ENCODE assay signal across 10 cellular contexts in genomic region chr5:169647566-169647965, GRCh38. TPM values are rescaled to one million over a fixed set of nuclear protein-coding genes. Genes with fewer than 3 reads are reported as not detected.
DNase-seq lines count a peak whose midpoint lies in the region; ATAC-seq, FAIRE-seq and TF ChIP-seq lines count a peak whose summit lies in the region.
"Had no signal": no experiment of that assay in that cellular context is flagged by ENCODE, and none has a peak within 500 bp of the region (broad histone marks: within the 10 kb centered on the region; RNA-seq: fewer than 3 reads in every experiment).

No MANE protein-coding gene starts in this region.

- peaks cover 5% of the 10 kb centered on the region for H3K36me3 ChIP-seq in CD4-positive, CD25-positive, alpha-beta regulatory T cell (ENCODE audit: control insufficient read depth, insufficient read depth, low read length)
- no peaks in the 10 kb centered on the region for H3K36me3 ChIP-seq in effector memory CD4-positive, alpha-beta T cell (ENCODE audit: control insufficient read depth, insufficient read depth, low read length)
- H3K36me3 ChIP-seq: heart left ventricle had no signal

- no peak overlapping the region for H3K27ac ChIP-seq in CD4-positive, CD25-positive, alpha-beta regulatory T cell (ENCODE audit: insufficient read depth, low read length, poor library complexity, severe bottlenecking)
- no peak overlapping the region for H3K27ac ChIP-seq in effector memory CD4-positive, alpha-beta T cell (ENCODE audit: insufficient read depth, low read length, poor library complexity, severe bottlenecking)

- H3K4me1 Mint-ChIP-seq in CD4-positive, CD25-positive, alpha-beta regulatory T cell: peaks cover 19 to 95% (median 83%) of the 10 kb centered on the region in 4 donors

- no peaks in the 10 kb centered on the region for H3K9me3 Mint-ChIP-seq in CD4-positive, CD25-positive, alpha-beta regulatory T cell
- H3K9me3 Mint-ChIP-seq in activated naive CD4-positive, alpha-beta T cell treated with anti-CD3 and anti-CD28 coated beads, Interleukin-2, amount 50 U/mL, for 72 hours: peaks cover 0 to 4% of the 10 kb centered on the region in 2 donors

- no peak for ATAC-seq in CD4-positive, CD25-positive, alpha-beta regulatory T cell (ENCODE audit: low read depth in 2 of 2)
- ATAC-seq in GM19467 (IDR thresholded peaks at IDR 0.05; ENCODE audit: unreplicated experiment) (peak; percentile 45), HG03442 (IDR thresholded peaks at IDR 0.05; ENCODE audit: unreplicated experiment) (peak; percentile 34), GM18519 (IDR thresholded peaks at IDR 0.05; ENCODE audit: low FRiP score, unreplicated experiment) (no peak)
- no peak for ATAC-seq in activated naive CD4-positive, alpha-beta T cell treated with anti-CD3 and anti-CD28 coated beads, Interleukin-2, amount 50 U/mL, for 72 hours

- peak overlapping the region; percentile 84 to 93 (median 88) for H3K27ac Mint-ChIP-seq in CD4-positive, CD25-positive, alpha-beta regulatory T cell
- H3K27ac Mint-ChIP-seq in activated naive CD4-positive, alpha-beta T cell treated with anti-CD3 and anti-CD28 coated beads, Interleukin-2, amount 50 U/mL, for 72 hours: peak overlapping the region; percentile 26 to 50

- no peak for TF ChIP-seq POLR2A in H54 (IDR thresholded peaks at IDR 0.05; ENCODE audit: low read depth, low read length)

- H3K36me3 Mint-ChIP-seq in CD4-positive, CD25-positive, alpha-beta regulatory T cell: peaks cover 60% of the 10 kb centered on the region
- peaks cover 5 to 56% of the 10 kb centered on the region in 2 donors for H3K36me3 Mint-ChIP-seq in activated naive CD4-positive, alpha-beta T cell treated with anti-CD3 and anti-CD28 coated beads, Interleukin-2, amount 50 U/mL, for 72 hours

- no peak overlapping the region for H3K4me3 ChIP-seq in CD4-positive, CD25-positive, alpha-beta regulatory T cell (ENCODE audit: low read depth, low read length)
- H3K4me3 ChIP-seq in effector memory CD4-positive, alpha-beta T cell (ENCODE audit: insufficient read depth, low read depth, low read length, poor library complexity, severe bottlenecking): no peak overlapping the region

- peak in 1 of 3 donors; percentile 30 for DNase-seq in CD4-positive, CD25-positive, alpha-beta regulatory T cell
- no peak for DNase-seq in activated naive CD4-positive, alpha-beta T cell treated with anti-CD3 and anti-CD28 coated beads, Interleukin-2, amount 50 U/mL, for 72 hours (ENCODE audit: low spot score in 2 of 2)
- no peak for DNase-seq in KG1 (lab: John Stamatoyannopoulos, UW)
- no peak for DNase-seq in H54 (ENCODE audit: insufficient read length, low spot score)
- no peak for DNase-seq in effector memory CD4-positive, alpha-beta T cell
- DNase-seq: DMS153, heart left ventricle had no signal

- H3K4me1 ChIP-seq in CD4-positive, CD25-positive, alpha-beta regulatory T cell (ENCODE audit: control insufficient read depth, insufficient read depth, low read length, poor library complexity, severe bottlenecking): peaks cover 62% of the 10 kb centered on the region
- peaks cover 53% of the 10 kb centered on the region for H3K4me1 ChIP-seq in effector memory CD4-positive, alpha-beta T cell (ENCODE audit: control insufficient read depth, insufficient read depth, low read length, poor library complexity, severe bottlenecking)

- no peaks in the 10 kb centered on the region for H3K9me3 ChIP-seq in CD4-positive, CD25-positive, alpha-beta regulatory T cell (ENCODE audit: control insufficient read depth in 2 of 2, low read length in 2 of 2)
- H3K9me3 ChIP-seq in effector memory CD4-positive, alpha-beta T cell (ENCODE audit: control insufficient read depth, low read length): no peaks in the 10 kb centered on the region
- H3K9me3 ChIP-seq: heart left ventricle had no signal

- FAIRE-seq in H54 (lab: Jason Lieb, UNC): no peak

- H3K27me3 Mint-ChIP-seq in CD4-positive, CD25-positive, alpha-beta regulatory T cell: no peaks in the 10 kb centered on the region

- peak overlapping the region; percentile 10 to 78 (median 60) for H3K4me3 Mint-ChIP-seq in CD4-positive, CD25-positive, alpha-beta regulatory T cell

- no peaks in the 10 kb centered on the region for H3K27me3 ChIP-seq in CD4-positive, CD25-positive, alpha-beta regulatory T cell (ENCODE audit: control insufficient read depth, insufficient read depth, low read length)
- no peaks in the 10 kb centered on the region for H3K27me3 ChIP-seq in effector memory CD4-positive, alpha-beta T cell (replicated peaks; ENCODE audit: control insufficient read depth, insufficient read depth, low read length, poor library complexity, severe bottlenecking)

RNA-seq across cellular contexts. Expression of gene DOCK2, which starts 10.5 kb away (rescaled TPM):
- 354 TPM for total RNA-seq in CD4-positive, CD25-positive, alpha-beta regulatory T cell
- polyA plus RNA-seq in CD4-positive, CD25-positive, alpha-beta regulatory T cell: 10 to 100 TPM; 65.9 to 76.0 (median 69.4) TPM
- total RNA-seq in activated naive CD4-positive, alpha-beta T cell treated with anti-CD3 and anti-CD28 coated beads, Interleukin-2, amount 50 U/mL, for 72 hours: 100 to 1,000 TPM; 210 to 220 TPM

Comparison
In these comparisons a context has a peak if more than half of its experiments do, and no peak if none do; other contexts are left out.
1. ATAC-seq: peak in GM19467 (single experiment) and HG03442 (single experiment); none in CD4-positive, CD25-positive, alpha-beta regulatory T cell (0 of 2), activated naive CD4-positive, alpha-beta T cell treated with anti-CD3 and anti-CD28 coated beads, Interleukin-2, amount 50 U/mL, for 72 hours (0 of 2) and GM18519 (single experiment).